ENCODE assay signal across 1 cellular context in the genomic region with DNA sequence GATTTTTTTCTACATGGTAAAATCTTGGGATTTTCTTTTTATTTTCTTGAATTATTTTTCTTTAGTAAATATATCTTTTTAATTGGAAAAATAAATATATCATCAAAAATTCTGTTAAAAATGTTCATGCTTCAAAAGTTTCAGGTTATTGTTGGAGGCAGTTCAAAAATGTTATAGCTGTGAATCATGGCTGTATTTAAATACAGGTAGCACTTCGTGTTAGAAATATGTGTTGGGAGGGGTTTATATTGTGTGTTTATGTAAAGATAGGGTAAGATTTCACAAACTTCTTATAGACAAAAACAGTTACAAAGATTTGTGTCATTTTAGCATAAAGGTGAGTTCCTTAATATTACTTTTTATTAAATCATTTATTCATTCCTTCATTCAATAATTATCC.
A peak's percentile ranks its signal among the peaks of the same experiment; 100 is the strongest.
TF ChIP-seq lines count a peak whose summit lies in the region.

No MANE protein-coding gene starts in this region.

TF ChIP-seq in WTC11, 78 proteins besides CTCF, POLR2A, EP300 and RAD21 (continued from another document):
- TF ChIP-seq HMGA2 (CRISPR knock-in tag; IDR thresholded peaks at IDR 0.05): peak; percentile 35; the same call in 1 of the 2 replicates
